14 cellular contexts compared by ENCODE assay signal in the genomic region with DNA sequence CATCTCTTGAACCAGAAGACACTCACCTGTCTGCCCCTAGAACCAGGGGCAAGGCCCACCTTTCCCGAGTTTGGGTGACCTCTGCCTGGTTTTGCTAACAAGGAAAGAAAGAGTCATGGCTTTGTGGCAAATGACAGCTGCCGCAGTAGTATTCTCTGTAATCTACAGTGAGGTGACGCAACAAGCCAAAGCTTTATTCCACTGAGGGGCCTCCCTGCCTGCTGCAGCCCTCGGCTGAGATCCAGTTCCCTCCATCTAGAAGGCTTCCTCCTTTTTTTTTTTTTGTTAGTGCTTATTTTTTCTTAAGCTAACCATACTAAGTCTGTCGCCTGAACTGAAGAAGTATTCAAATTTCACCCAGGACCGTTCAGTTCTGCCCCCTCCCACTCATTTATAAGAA.
DNase-seq lines count a peak whose midpoint lies in the region; ATAC-seq, FAIRE-seq and TF ChIP-seq lines count a peak whose summit lies in the region.
"Had no signal": no experiment of that assay in that cellular context is flagged by ENCODE, and none has a peak within 500 bp of the region (broad histone marks: within the 10 kb centered on the region; RNA-seq: fewer than 3 reads in every experiment).

No MANE protein-coding gene starts in this region.

- H3K4me2 ChIP-seq in GM23338 (no peak overlapping the region), neural progenitor cell (peak overlapping the region; percentile 15)

- ATAC-seq in GM23338 (no peak), foreskin keratinocyte (no peak)
- ATAC-seq in activated CD4-positive, CD25-positive, alpha-beta regulatory T cell treated with anti-CD3 and anti-CD28 coated beads, Interleukin-2, amount 50 U/mL, for 24 hours: no peak
- ATAC-seq: psoas muscle had no signal

- H3K27ac Mint-ChIP-seq in GM23338: no peak overlapping the region
- peak overlapping the region; percentile 54 for H3K27ac Mint-ChIP-seq in neural progenitor cell

- H3K4me3 ChIP-seq in GM23338: no peak overlapping the region
- no peak overlapping the region for H3K4me3 ChIP-seq in neural progenitor cell
- H3K4me3 ChIP-seq in small intestine (ENCODE audit: low read depth in 1 of 2, low read length in 2 of 2): no peak overlapping the region
- H3K4me3 ChIP-seq: Peyer's patch, psoas muscle, uterus had no signal

- TF ChIP-seq CTCF in GM23338 (conservative IDR thresholded peaks at IDR 0.05; ENCODE audit: low read depth in 2 of 2) (no peak), neural progenitor cell (IDR thresholded peaks at IDR 0.05) (no peak), foreskin keratinocyte (conservative IDR thresholded peaks at IDR 0.05) (no peak)

- no peak for DNase-seq in GM23338 (ENCODE audit: low spot score)
- DNase-seq in NOMO-1 treated with dmso at 0.1 percent for 144 hours (lab: John Stamatoyannopoulos, UW; ENCODE audit: unreplicated experiment): peak; percentile 95
- peak; percentile 28 for DNase-seq in fibroblast of peridontal ligament (ENCODE audit: extremely low read depth)
- no peak for DNase-seq in neural progenitor cell (ENCODE audit: low spot score)
- DNase-seq in small intestine: no peak
- no peak for DNase-seq in foreskin keratinocyte
- DNase-seq in HCEC 1CT: no peak
- DNase-seq: activated CD8-positive, alpha-beta memory T cell treated with anti-CD3 and anti-CD28 coated beads for 24 hours; activated naive CD4-positive, alpha-beta T cell treated with Interleukin-2 at 50 U/mL for 16 hours; NCI-H226; Peyer's patch; uterus had no signal

- no peaks in the 10 kb centered on the region for H3K27me3 ChIP-seq in GM23338 (ENCODE audit: insufficient read depth)
- H3K27me3 ChIP-seq in neural progenitor cell: no peaks in the 10 kb centered on the region
- no peaks in the 10 kb centered on the region for H3K27me3 ChIP-seq in small intestine (ENCODE audit: control insufficient read depth in 2 of 2, insufficient read depth in 2 of 2, low read length in 2 of 2)
- H3K27me3 ChIP-seq in foreskin keratinocyte: no peaks in the 10 kb centered on the region
- H3K27me3 ChIP-seq: Peyer's patch, uterus had no signal

- no peaks in the 10 kb centered on the region for H3K79me2 ChIP-seq in GM23338 (replicated peaks; ENCODE audit: insufficient read depth)
- no peaks in the 10 kb centered on the region for H3K79me2 ChIP-seq in neural progenitor cell (ENCODE audit: low read depth)

- H3K36me3 Mint-ChIP-seq in GM23338 (ENCODE audit: low read depth): no peaks in the 10 kb centered on the region
- H3K36me3 Mint-ChIP-seq in neural progenitor cell: no peaks in the 10 kb centered on the region

- H3K9me3 Mint-ChIP-seq in GM23338: no peaks in the 10 kb centered on the region
- H3K9me3 Mint-ChIP-seq in neural progenitor cell: no peaks in the 10 kb centered on the region

- no peaks in the 10 kb centered on the region for H3K4me1 ChIP-seq in GM23338 (ENCODE audit: insufficient read depth)
- no peaks in the 10 kb centered on the region for H3K4me1 ChIP-seq in neural progenitor cell
- H3K4me1 ChIP-seq in small intestine (ENCODE audit: control insufficient read depth in 2 of 2, insufficient read depth in 1 of 2, low read depth in 1 of 2, low read length in 1 of 2): no peaks in the 10 kb centered on the region
- H3K4me1 ChIP-seq in foreskin keratinocyte: peaks cover 10% of the 10 kb centered on the region
- H3K4me1 ChIP-seq: Peyer's patch, psoas muscle, uterus had no signal

- FAIRE-seq in small intestine (lab: Jason Lieb, UNC): no peak

- peaks cover 20% of the 10 kb centered on the region for H3K4me1 Mint-ChIP-seq in GM23338
- peaks cover 26% of the 10 kb centered on the region for H3K4me1 Mint-ChIP-seq in neural progenitor cell

- H2AFZ ChIP-seq in GM23338 (peak overlapping the region; percentile 3; the same call in 1 of the 2 replicates), neural progenitor cell (replicated peaks) (peak overlapping the region; percentile 66)

- no peaks in the 10 kb centered on the region for H3K9me3 ChIP-seq in neural progenitor cell (ENCODE audit: low read depth)
- no peaks in the 10 kb centered on the region for H3K9me3 ChIP-seq in small intestine (ENCODE audit: control insufficient read depth, low read depth)
- H3K9me3 ChIP-seq: Peyer's patch, psoas muscle, uterus had no signal

- H3F3A ChIP-seq in GM23338 (replicated peaks; ENCODE audit: low read depth) (no peaks in the 10 kb centered on the region), neural progenitor cell (ENCODE audit: low read depth) (peaks cover 5% of the 10 kb centered on the region)

- no peak overlapping the region for H3K9ac ChIP-seq in neural progenitor cell

- WGBS in small intestine, 3 donors: 41 to 53% (median 44%) methylated on average over 6 of the region's 6 CpGs

- H3K36me3 ChIP-seq in GM23338 (ENCODE audit: insufficient read depth): no peaks in the 10 kb centered on the region
- no peaks in the 10 kb centered on the region for H3K36me3 ChIP-seq in neural progenitor cell
- no peaks in the 10 kb centered on the region for H3K36me3 ChIP-seq in small intestine (ENCODE audit: control insufficient read depth in 2 of 2, insufficient read depth in 2 of 2, low read length in 2 of 2)
- H3K36me3 ChIP-seq: Peyer's patch, uterus had no signal

- H4K20me1 ChIP-seq in GM23338 (replicated peaks; ENCODE audit: insufficient read depth) (no peaks in the 10 kb centered on the region), neural progenitor cell (ENCODE audit: low read depth) (no peaks in the 10 kb centered on the region)

- H3K4me3 Mint-ChIP-seq in GM23338 (no peak overlapping the region), neural progenitor cell (no peak overlapping the region)

- H3K27me3 Mint-ChIP-seq in GM23338 (ENCODE audit: insufficient read depth, low read depth, poor library complexity) (peaks cover 3% of the 10 kb centered on the region), neural progenitor cell (ENCODE audit: insufficient read depth, low read depth) (peaks cover 8% of the 10 kb centered on the region)

- no peak overlapping the region; the same call in 1 of the 2 replicates for H3K27ac ChIP-seq in GM23338 (ENCODE audit: low read depth)
- no peak overlapping the region for H3K27ac ChIP-seq in neural progenitor cell
- H3K27ac ChIP-seq in small intestine (ENCODE audit: low read depth in 1 of 2, low read length in 1 of 2): no peak overlapping the region
- H3K27ac ChIP-seq in foreskin keratinocyte: no peak overlapping the region
- H3K27ac ChIP-seq: Peyer's patch, psoas muscle, uterus had no signal

- no peaks in the 10 kb centered on the region for H3K9me2 ChIP-seq in GM23338 (ENCODE audit: insufficient read depth)

TF ChIP-seq in GM23338, 12 proteins besides CTCF, POLR2A, EP300 and RAD21 (continues in another document):
- no peak for TF ChIP-seq CREB1 (CRISPR knock-in tag; IDR thresholded peaks at IDR 0.05; ENCODE audit: low read depth)
- TF ChIP-seq ZNF114 (CRISPR knock-in tag; IDR thresholded peaks at IDR 0.05): no peak
- TF ChIP-seq JUNB (IDR thresholded peaks at IDR 0.05; ENCODE audit: unreplicated experiment): no peak

Comparison
In these comparisons a context has a peak if more than half of its experiments do, and no peak if none do; other contexts are left out.
1. DNase-seq: peak in NOMO-1 treated with dmso at 0.1 percent for 144 hours (single experiment) and fibroblast of peridontal ligament (single experiment); none in GM23338 (single experiment), neural progenitor cell (single experiment), small intestine (single experiment), foreskin keratinocyte (0 of 2) and HCEC 1CT (single experiment).